27 cellular contexts compared by ENCODE assay signal in genomic region chr2:155161314-155161713, GRCh38.
"Had no signal": no experiment of that assay in that cellular context is flagged by ENCODE, and none has a peak within 500 bp of the region (broad histone marks: within the 10 kb centered on the region; RNA-seq: fewer than 3 reads in every experiment).

No MANE protein-coding gene starts in this region.

- ATAC-seq: stimulated activated effector memory CD8-positive, alpha-beta T cell treated with anti-CD3 and anti-CD28 coated beads, Interleukin-12 subunit alpha, Interleukin-12 subunit beta, amount 100 ng/mL, for 72 hours; stimulated activated memory B cell treated with anti-CD40 and anti-IgM and Interleukin-4, amounts not matched to agents 10 μg/mL and 1 μg/mL and 100 μg/mL, for 72 hours; stimulated activated naive B cell treated with anti-CD40 and anti-IgM and Interleukin-4, amounts not matched to agents 10 μg/mL and 1 μg/mL and 100 μg/mL, for 72 hours; stimulated activated naive CD8-positive, alpha-beta T cell treated with anti-CD3 and anti-CD28 coated beads, Interleukin-15, amount 100 ng/mL, for 72 hours; stimulated activated naive CD8-positive, alpha-beta T cell treated with anti-CD3 and anti-CD28 coated beads, Interleukin-15, Interleukin-2, amounts not matched to agents 100 U/mL and 50 U/mL, for 24 hours; upper lobe of right lung had no signal

- H3K36me3 ChIP-seq: stomach, suprapubic skin, thoracic aorta, thyroid gland, tibial artery, tibial nerve, transverse colon, upper lobe of left lung, upper lobe of right lung, uterus, vagina had no signal

- H3K4me3 ChIP-seq: stomach, suprapubic skin, testis, thoracic aorta, thyroid gland, tibial artery, tibial nerve, transverse colon, upper lobe of left lung, upper lobe of right lung, uterus, vagina had no signal

- FAIRE-seq: urothelium cell line had no signal

- H3K27me3 ChIP-seq: stomach, suprapubic skin, testis, thyroid gland, tibial artery, tibial nerve, transverse colon, upper lobe of left lung, upper lobe of right lung, uterus, vagina had no signal

- DNase-seq: stimulated activated CD4-positive, alpha-beta T cell treated with anti-CD3 and anti-CD28 coated beads, Interleukin-2, amount 100 ng/mL, for 48 hours; stimulated activated CD4-positive, alpha-beta T cell treated with anti-CD3 and anti-CD28 coated beads, Interleukin-4, amount 100 ng/mL, for 1 hour; stimulated activated CD4-positive, alpha-beta T cell treated with anti-CD3 and anti-CD28 coated beads, Interleukin-4, amount 100 ng/mL, for 24 hours; stimulated activated CD4-positive, alpha-beta T cell treated with anti-CD3 and anti-CD28 coated beads, Interleukin-4, amount 100 ng/mL, for 4 hours; stimulated activated CD8-positive, alpha-beta memory T cell treated with anti-CD3 and anti-CD28 coated beads, Interleukin-4, amount 100 ng/mL, for 48 hours; stimulated activated naive B cell treated with anti-CD40 and anti-IgM and Interleukin-4, amounts not matched to agents 10 μg/mL and 1 μg/mL and 100 μg/mL, for 72 hours; stimulated activated naive CD4-positive, alpha-beta T cell; stimulated activated naive CD4-positive, alpha-beta T cell treated with Interleukin-2 at 50 U/mL for 16 hours; stimulated activated naive CD8-positive, alpha-beta T cell treated with anti-CD3 and anti-CD28 coated beads, Interleukin-15, amount 100 ng/mL, for 72 hours; stimulated activated naive CD8-positive, alpha-beta T cell treated with anti-CD3 and anti-CD28 coated beads, Interleukin-15, Interleukin-2, amounts not matched to agents 100 U/mL and 50 U/mL, for 24 hours; stomach; substantia nigra; testis; thyroid gland; tibial artery; transverse colon; trophoblast cell; upper lobe of left lung; upper lobe of right lung; uterus had no signal

- H3K27ac ChIP-seq: stomach, suprapubic skin, testis, thoracic aorta, thyroid gland, tibial artery, tibial nerve, transverse colon, upper lobe of left lung, upper lobe of right lung, uterus, vagina had no signal

- H3K9me3 ChIP-seq: stomach, suprapubic skin, testis, thoracic aorta, thyroid gland, tibial artery, tibial nerve, transverse colon, upper lobe of left lung, upper lobe of right lung, uterus, vagina had no signal

- H3K4me1 ChIP-seq: stomach, suprapubic skin, testis, thyroid gland, tibial artery, tibial nerve, transverse colon, upper lobe of left lung, upper lobe of right lung, uterus, vagina had no signal
